Comparison of ENCODE assay signal across 33 cellular contexts in the genomic region with DNA sequence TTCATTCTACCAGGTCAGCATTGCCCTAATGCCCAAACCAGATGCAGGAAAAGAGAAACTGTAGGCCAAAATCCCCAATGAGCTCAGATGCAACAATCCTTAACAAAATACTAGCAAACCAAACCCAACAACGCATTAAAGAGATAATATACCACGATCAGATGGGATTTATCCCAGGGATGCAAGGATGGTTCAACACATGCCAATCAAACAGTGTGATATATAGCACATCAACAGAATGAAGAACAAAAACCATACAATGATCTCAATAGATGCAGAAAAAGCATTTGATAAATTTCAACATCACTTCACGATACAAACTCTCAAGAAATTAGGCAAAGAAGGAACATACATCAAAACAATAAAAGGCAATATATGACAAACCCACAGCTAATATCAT. TPM values are rescaled to one million over a fixed set of nuclear protein-coding genes. Genes with fewer than 3 reads are reported as not detected.
"Had no signal": no experiment of that assay in that cellular context is flagged by ENCODE, and none has a peak within 500 bp of the region (broad histone marks: within the 10 kb centered on the region; RNA-seq: fewer than 3 reads in every experiment).

No MANE protein-coding gene starts in this region.

- H3K4me1 ChIP-seq: adrenal gland, ascending aorta, body of pancreas, breast epithelium had no signal

- H3K9me3 ChIP-seq: adrenal gland, body of pancreas had no signal

- H3K27ac ChIP-seq: adrenal gland, ascending aorta, body of pancreas, brain microvascular endothelial cell, breast epithelium, cardiac muscle cell had no signal

- ATAC-seq: activated naive CD4-positive, alpha-beta T cell treated with anti-CD3 and anti-CD28 coated beads, Interleukin-2, amount 50 U/mL, for 72 hours; activated naive CD8-positive, alpha-beta T cell treated with anti-CD3 and anti-CD28 coated beads, Interleukin-2, amount 50 U/mL, for 24 hours; activated T-cell treated with anti-CD3 and anti-CD28 coated beads, Interleukin-2, amount 50 U/mL, for 4 hours; activated T-cell treated with anti-CD3 and anti-CD28 coated beads, Interleukin-2, amount 50 U/mL, for 72 hours; activated T-helper 17 cell treated with anti-CD3 and anti-CD28 coated beads, Interleukin-2, amount 50 U/mL, for 72 hours; body of pancreas had no signal

- H3K4me3 ChIP-seq: adrenal gland, ascending aorta, body of pancreas, breast epithelium, cardiac muscle cell had no signal

- DNase-seq: activated effector memory CD4-positive, alpha-beta T cell treated with anti-CD3 and anti-CD28 coated beads, Interleukin-2, amount 50 U/mL, for 16 hours; activated effector memory CD4-positive, alpha-beta T cell treated with Interleukin-2 at 50 U/mL for 16 hours; activated gamma-delta T cell; activated gamma-delta T cell treated with Interleukin-2 at 50 U/mL for 16 hours; activated naive CD4-positive, alpha-beta T cell; activated naive CD4-positive, alpha-beta T cell treated with anti-CD3 and anti-CD28 coated beads for 36 hours; activated naive CD4-positive, alpha-beta T cell treated with anti-CD3 and anti-CD28 coated beads, Interleukin-2, amount 10 ng/mL, durations not matched to agents 7 days and 5 days; activated naive CD4-positive, alpha-beta T cell treated with anti-CD3 and anti-CD28 coated beads, Interleukin-2, amount 50 U/mL, for 16 hours; activated naive CD4-positive, alpha-beta T cell treated with Interleukin-2 at 50 U/mL for 16 hours; activated naive CD8-positive, alpha-beta T cell treated with anti-CD3 and anti-CD28 coated beads for 36 hours; activated naive CD8-positive, alpha-beta T cell treated with anti-CD3 and anti-CD28 coated beads, Interleukin-2, amount 10 ng/mL, durations not matched to agents 7 days and 5 days; activated naive CD8-positive, alpha-beta T cell treated with anti-CD3 and anti-CD28 coated beads, Interleukin-2, amount 50 U/mL, for 24 hours; activated T-cell treated with anti-CD3 and anti-CD28 coated beads, Interleukin-2, amount 50 U/mL, for 4 hours; activated T-cell treated with anti-CD3 and anti-CD28 coated beads, Interleukin-2, amount 50 U/mL, for 48 hours; activated T-cell treated with anti-CD3 and anti-CD28 coated beads, Interleukin-2, amount 50 U/mL, for 72 hours; adrenal gland; amniotic stem cell; amygdala; anterior cingulate cortex; aorta; body of pancreas; brain microvascular endothelial cell; caudate nucleus; central memory CD4-positive, alpha-beta T cell; cerebellar nuclear complex had no signal

- FAIRE-seq: astrocyte, bronchial epithelial cell, colon had no signal

- H3K27me3 ChIP-seq: adrenal gland, ascending aorta, body of pancreas, brain microvascular endothelial cell, breast epithelium, cardiac muscle cell had no signal

- H3K36me3 ChIP-seq: adrenal gland, brain microvascular endothelial cell, breast epithelium, cardiac muscle cell had no signal

RNA-seq across cellular contexts. Expression of gene IMMP1L, which starts 45.0 kb away (rescaled TPM):
- total RNA-seq: ascending aorta had no signal
